ENCODE assay signal across 23 cellular contexts in genomic region chr4:679571-680083, GRCh38. TPM values are rescaled to one million over a fixed set of nuclear protein-coding genes. Genes with fewer than 3 reads are reported as not detected.
DNase-seq lines count a peak whose midpoint lies in the region; ATAC-seq, FAIRE-seq and TF ChIP-seq lines count a peak whose summit lies in the region.
"Had no signal": no experiment of that assay in that cellular context is flagged by ENCODE, and none has a peak within 500 bp of the region (broad histone marks: within the 10 kb centered on the region; RNA-seq: fewer than 3 reads in every experiment).

No MANE protein-coding gene starts in this region.

- H3K27ac Mint-ChIP-seq in CD4-positive, alpha-beta T cell: no peak overlapping the region
- H3K27ac Mint-ChIP-seq in stimulated activated effector memory CD8-positive, alpha-beta T cell treated with anti-CD3 and anti-CD28 coated beads, Interleukin-12 subunit alpha, Interleukin-12 subunit beta, amount 100 ng/mL, for 72 hours: peak overlapping the region; percentile 81

- peak overlapping the region; percentile 20 for H3K4me3 Mint-ChIP-seq in CD4-positive, alpha-beta T cell
- peak overlapping the region; percentile 77 for H3K4me3 Mint-ChIP-seq in stimulated activated effector memory CD8-positive, alpha-beta T cell treated with anti-CD3 and anti-CD28 coated beads, Interleukin-12 subunit alpha, Interleukin-12 subunit beta, amount 100 ng/mL, for 72 hours

- no peak overlapping the region for H3K27ac ChIP-seq in CD4-positive, alpha-beta T cell (ENCODE audit: low read depth, low read length)
- no peak overlapping the region for H3K27ac ChIP-seq in kidney (ENCODE audit: low read depth in 2 of 2, low read length in 2 of 2)
- H3K27ac ChIP-seq: HL-60, SJSA1 had no signal

- TF ChIP-seq CTCF in CD4-positive, alpha-beta T cell (IDR thresholded peaks at IDR 0.05): no peak
- no peak for TF ChIP-seq CTCF in kidney (IDR thresholded peaks at IDR 0.05; ENCODE audit: borderline replicate concordance, extremely low read depth, insufficient read depth)

- POLR2A ChIA-PET in CD4-positive, alpha-beta T cell (lab: Charles Lee): no interaction called here

- H3K9ac ChIP-seq in kidney (ENCODE audit: low read length in 2 of 2): no peak overlapping the region

- no peak overlapping the region for H3K4me3 ChIP-seq in kidney (ENCODE audit: low read length in 2 of 2)
- H3K4me3 ChIP-seq: SJSA1 had no signal

- ATAC-seq in CD4-positive, alpha-beta T cell (ENCODE audit: poor library complexity): no peak
- ATAC-seq in stimulated activated effector memory CD8-positive, alpha-beta T cell treated with anti-CD3 and anti-CD28 coated beads, Interleukin-12 subunit alpha, Interleukin-12 subunit beta, amount 100 ng/mL, for 72 hours: no peak

- H3K4me1 Mint-ChIP-seq in CD4-positive, alpha-beta T cell (ENCODE audit: low read depth): no peaks in the 10 kb centered on the region
- peaks cover 24% of the 10 kb centered on the region for H3K4me1 Mint-ChIP-seq in stimulated activated effector memory CD8-positive, alpha-beta T cell treated with anti-CD3 and anti-CD28 coated beads, Interleukin-12 subunit alpha, Interleukin-12 subunit beta, amount 100 ng/mL, for 72 hours

- DNase-seq in CD4-positive, alpha-beta T cell: no peak
- DNase-seq in GM12891 (ENCODE audit: insufficient read length, low spot score) (no peak), kidney (peak; percentile 73), NCI-H774 (lab: John Stamatoyannopoulos, UW) (no peak), islet precursor cell (no peak), NCI-H345 (lab: John Stamatoyannopoulos, UW) (no peak)
- DNase-seq in stimulated activated effector memory CD8-positive, alpha-beta T cell treated with anti-CD3 and anti-CD28 coated beads, Interleukin-12 subunit alpha, Interleukin-12 subunit beta, amount 100 ng/mL, for 72 hours (ENCODE audit: low spot score in 2 of 2): no peak
- DNase-seq: BE2C, DND-41, GF-D8, GOT3, NCI-H1105 treated with DMSO at 0.1 percent for 48 hours, NCI-H1694 treated with DMSO at 0.1 percent for 48 hours, NCI-H2107, NCI-H446, NCI-H69, RPMI8226 had no signal

- no peaks in the 10 kb centered on the region for H3K27me3 Mint-ChIP-seq in CD4-positive, alpha-beta T cell
- H3K27me3 Mint-ChIP-seq: CD4-positive, alpha-beta memory T cell had no signal

- CTCF ChIA-PET in CD4-positive, alpha-beta T cell (lab: Charles Lee): no interaction called here

- no peaks in the 10 kb centered on the region for H3K36me3 Mint-ChIP-seq in CD4-positive, alpha-beta T cell (ENCODE audit: low read depth)
- H3K36me3 Mint-ChIP-seq in stimulated activated effector memory CD8-positive, alpha-beta T cell treated with anti-CD3 and anti-CD28 coated beads, Interleukin-12 subunit alpha, Interleukin-12 subunit beta, amount 100 ng/mL, for 72 hours: peaks cover 13% of the 10 kb centered on the region
- H3K36me3 Mint-ChIP-seq: CD4-positive, alpha-beta memory T cell had no signal

- H3K4me1 ChIP-seq in kidney (ENCODE audit: control insufficient read depth in 1 of 2, insufficient read depth in 1 of 2, low read depth in 1 of 2, low read length in 2 of 2): peaks cover 0 to 12% of the 10 kb centered on the region in 2 donors

- intact Hi-C loops in CD4-positive, alpha-beta T cell (cut with DNase I, micrococcal nuclease): loop anchor here in 1 of 2 experiments (5.0 to 10.0 kb wide), 3 partner anchors 103 to 1325 kb away; partner anchors contain the start of genes IDUA and NELFA
- intact Hi-C loops in kidney (cut with DNase I): no loop called here

- H3K36me3 ChIP-seq in kidney (ENCODE audit: control insufficient read depth in 1 of 2, insufficient read depth in 2 of 2, low read length in 2 of 2): no peaks in the 10 kb centered on the region
- H3K36me3 ChIP-seq: BE2C had no signal

- no peaks in the 10 kb centered on the region for H3K9me3 Mint-ChIP-seq in CD4-positive, alpha-beta T cell
- H3K9me3 Mint-ChIP-seq in stimulated activated effector memory CD8-positive, alpha-beta T cell treated with anti-CD3 and anti-CD28 coated beads, Interleukin-12 subunit alpha, Interleukin-12 subunit beta, amount 100 ng/mL, for 72 hours: no peaks in the 10 kb centered on the region
- H3K9me3 Mint-ChIP-seq: CD4-positive, alpha-beta memory T cell had no signal

- H3K27me3 ChIP-seq in CD4-positive, alpha-beta T cell (ENCODE audit: control insufficient read depth, insufficient read depth, low read length): no peaks in the 10 kb centered on the region
- H3K27me3 ChIP-seq: BE2C, SJSA1 had no signal

- no peak for TF ChIP-seq POLR2A in GM12891 (IDR thresholded peaks at IDR 0.05; ENCODE audit: low read depth, low read length)

- FAIRE-seq in GM12891 (lab: Jason Lieb, UNC): peak; percentile 16
- FAIRE-seq in kidney (lab: Jason Lieb, UNC): no peak
- FAIRE-seq: GM12892, HTR-8/SVneo had no signal

- H3K9me3 ChIP-seq in CD4-positive, alpha-beta T cell (ENCODE audit: control insufficient read depth, low read length): no peaks in the 10 kb centered on the region
- no peaks in the 10 kb centered on the region for H3K9me3 ChIP-seq in kidney (ENCODE audit: control insufficient read depth in 1 of 2, low read length in 2 of 2)
- H3K9me3 ChIP-seq: BE2C, SJSA1 had no signal

TF ChIP-seq in GM12891, 5 proteins besides CTCF, POLR2A, EP300 and RAD21:
- TF ChIP-seq PAX5 (IDR thresholded peaks at IDR 0.05; ENCODE audit: insufficient read depth, low read length, severe bottlenecking) (no peak), POU2F2 (IDR thresholded peaks at IDR 0.05; ENCODE audit: low read depth, low read length) (no peak), POLR2AphosphoS5 (IDR thresholded peaks at IDR 0.05; ENCODE audit: low read depth, low read length) (no peak), TAF1 (IDR thresholded peaks at IDR 0.05; ENCODE audit: low read depth, low read length) (no peak), SPI1 (IDR thresholded peaks at IDR 0.05; ENCODE audit: low read depth, low read length) (no peak)

RNA-seq across cellular contexts. Expression of gene MYL5, which starts 5.3 kb away (rescaled TPM):
- total RNA-seq in CD4-positive, alpha-beta T cell: 10 to 100 TPM; 25.3 to 29.2 TPM
- 23.8 TPM for polyA plus RNA-seq in GM12891 (2012; ENCODE audit: low read depth, missing spikeins)
- 17.9 TPM for total RNA-seq in kidney
- 29.6 TPM for polyA plus RNA-seq in kidney (ENCODE audit: insufficient read depth, low read depth, low replicate concordance)

RNA-seq across cellular contexts. Expression of gene ATP5ME, which starts 5.6 kb away (rescaled TPM):
- 100 to 1,000 TPM; 109 to 126 TPM for total RNA-seq in CD4-positive, alpha-beta T cell
- 1,492 TPM for polyA plus RNA-seq in GM12891 (2012; ENCODE audit: low read depth, missing spikeins)
- 248 TPM for total RNA-seq in kidney
- polyA plus RNA-seq in kidney (ENCODE audit: insufficient read depth, low read depth, low replicate concordance): 1,928 TPM

RNA-seq across cellular contexts. Expression of gene SLC49A3, which starts 9.3 kb away (rescaled TPM):
- under 1 TPM; 0.22 to 0.91 TPM for total RNA-seq in CD4-positive, alpha-beta T cell
- polyA plus RNA-seq in GM12891 (2012; ENCODE audit: low read depth, missing spikeins): 0.42 TPM
- 18.2 TPM for total RNA-seq in kidney
- 12.6 TPM for polyA plus RNA-seq in kidney (ENCODE audit: insufficient read depth, low read depth, low replicate concordance)
- total RNA-seq: SJSA1 had no signal
- polyA plus RNA-seq: AG04450; CD4-positive, alpha-beta memory T cell had no signal

RNA-seq across cellular contexts. Expression of gene PCGF3, which starts 26.0 kb away (rescaled TPM):
- total RNA-seq in CD4-positive, alpha-beta T cell: 10 to 100 TPM; 45.1 to 48.6 TPM
- 20.6 TPM for polyA plus RNA-seq in GM12891 (2012; ENCODE audit: low read depth, missing spikeins)
- total RNA-seq in kidney: 59.6 TPM
- polyA plus RNA-seq in kidney (ENCODE audit: insufficient read depth, low read depth, low replicate concordance): 21.7 TPM

RNA-seq across cellular contexts. Expression of gene PDE6B, which starts 54.3 kb away (rescaled TPM):
- total RNA-seq in CD4-positive, alpha-beta T cell: 10 to 100 TPM; 11.4 to 12.4 TPM
- polyA plus RNA-seq in GM12891 (2012; ENCODE audit: low read depth, missing spikeins): 11.3 TPM
- total RNA-seq in kidney: 10.7 TPM
- polyA plus RNA-seq in kidney (ENCODE audit: insufficient read depth, low read depth, low replicate concordance): 10.8 TPM
- total RNA-seq: SJSA1 had no signal

Comparison
In these comparisons a context has a peak if more than half of its experiments do, and no peak if none do; other contexts are left out.
1. RNA of gene SLC49A3, which starts 9.3 kb away (total RNA-seq): 18.2 TPM in kidney (single experiment); 0.22 to 0.91 TPM in CD4-positive, alpha-beta T cell; every median in the first group is over 10 times any median in the second.